ENCODE assay signal across 13 cellular contexts in genomic region chr7:29883462-29884398, GRCh38.
A peak's percentile ranks its signal among the peaks of the same experiment; 100 is the strongest.
DNase-seq lines count a peak whose midpoint lies in the region; ATAC-seq and TF ChIP-seq lines count a peak whose summit lies in the region.
"Had no signal": no experiment of that assay in that cellular context is flagged by ENCODE, and none has a peak within 500 bp of the region (broad histone marks: within the 10 kb centered on the region; RNA-seq: fewer than 3 reads in every experiment).

No MANE protein-coding gene starts in this region.

- H2BK12ac ChIP-seq in H9 (ENCODE audit: insufficient read length, low read depth, low read length): no peak overlapping the region

- no peaks in the 10 kb centered on the region for H3K9me3 Mint-ChIP-seq in H9
- no peaks in the 10 kb centered on the region for H3K9me3 Mint-ChIP-seq in T-cell
- H3K9me3 Mint-ChIP-seq: activated T-helper 2 cell treated with anti-CD3 and anti-CD28 coated beads, Interferon-gamma antibody, Interleukin-2, Interleukin-4, amounts not matched to agents 10 μg/mL and 5 μg/mL and 100 μg/mL, durations not matched to agents 14 hours and 24 hours and 36 hours; neural crest cell had no signal

- H3K4me2 ChIP-seq in H9 (ENCODE audit: insufficient read depth, insufficient read length, low read length): peak overlapping the region; percentile 59

- no peaks in the 10 kb centered on the region for H3K79me1 ChIP-seq in H9 (ENCODE audit: insufficient read depth, low read depth, low read length, poor library complexity, severe bottlenecking)

- H2BK120ac ChIP-seq in H9 (ENCODE audit: low read depth, low read length, poor library complexity, severe bottlenecking): no peak overlapping the region

- no peaks in the 10 kb centered on the region for H3K36me3 ChIP-seq in iPS-18a (ENCODE audit: control insufficient read depth, low read depth, low read length)

- no peak overlapping the region for H3K14ac ChIP-seq in H9 (ENCODE audit: insufficient read depth, low read length)

- H4K8ac ChIP-seq in H9 (replicated peaks; ENCODE audit: insufficient read length, low read depth, low read length): no peak overlapping the region

- no peak overlapping the region for H2AK5ac ChIP-seq in H9 (ENCODE audit: insufficient read length, low read length)

- no peak overlapping the region for H2AFZ ChIP-seq in H9 (ENCODE audit: low read length)

- ATAC-seq in T-cell (replicated peaks in 1 of 4): peak in 1 of 4 experiments; percentile 23
- no peak for ATAC-seq in HG02884 (IDR thresholded peaks at IDR 0.05; ENCODE audit: unreplicated experiment)

- H3K23ac ChIP-seq in H9 (ENCODE audit: insufficient read length, low read depth, low read length): no peak overlapping the region

- CTCF ChIA-PET in T-cell (lab: Charles Lee): no interaction called here

- no peak overlapping the region for H3T11ph ChIP-seq in H9 (ENCODE audit: low read length)

- H3K4me3 Mint-ChIP-seq in H9: peak overlapping the region; percentile 76 to 84
- peak overlapping the region in 2 of 3 donors; percentile 51 to 61 for H3K4me3 Mint-ChIP-seq in T-cell

- POLR2A ChIA-PET in T-cell (lab: Charles Lee): no interaction called here

- H3K79me2 ChIP-seq in H9 (ENCODE audit: insufficient read depth, low read length): no peaks in the 10 kb centered on the region

- peaks cover 0 to 9% (median 4%) of the 10 kb centered on the region in 3 experiments; a peak in 4 of 7 replicates for H3K36me3 Mint-ChIP-seq in H9 (ENCODE audit: insufficient read depth in 1 of 3, low read depth in 3 of 3)
- no peaks in the 10 kb centered on the region for H3K36me3 Mint-ChIP-seq in T-cell

- H3K27me3 ChIP-seq in H9 (ENCODE audit: insufficient read depth, low read length) (no peaks in the 10 kb centered on the region), iPS-18a (ENCODE audit: control insufficient read depth, insufficient read depth, low read length) (no peaks in the 10 kb centered on the region)

- H3K4me1 ChIP-seq in H9 (ENCODE audit: insufficient read depth, low read length): peaks cover 4% of the 10 kb centered on the region; the same call in 1 of the 2 replicates
- peaks cover 22% of the 10 kb centered on the region for H3K4me1 ChIP-seq in iPS-18a (ENCODE audit: control insufficient read depth, low read depth, low read length)

- H3K4me3 ChIP-seq in iPS-18a (ENCODE audit: low read length) (peak overlapping the region; percentile 53), retinal pigment epithelial cell (ENCODE audit: low read length) (peak overlapping the region; percentile 40)

- H3K23me2 ChIP-seq in H9 (ENCODE audit: insufficient read length, low read depth, low read length, poor library complexity, severe bottlenecking): no peaks in the 10 kb centered on the region

- H3K27ac ChIP-seq in H9 (ENCODE audit: insufficient read length, low read depth, low read length) (no peak overlapping the region), iPS-18a (ENCODE audit: low read length) (no peak overlapping the region)

- no CpG with 5 or more reads among the region's 46 CpGs for WGBS in H9 (ENCODE audit: extremely low coverage, insufficient read length, low lambda C conversion rate)

- H3K9ac ChIP-seq in H9 (ENCODE audit: extremely low read depth, insufficient read length, low read length) (no peak overlapping the region), iPS-18a (ENCODE audit: low read length) (peak overlapping the region; percentile 36)

- no peak overlapping the region for H3K56ac ChIP-seq in H9 (ENCODE audit: insufficient read length, low read depth, low read length)

- DNase-seq in H9: peak; percentile 86
- DNase-seq in T-cell: peak in 1 of 34 experiments; percentile 4
- DNase-seq in retinal pigment epithelial cell (ENCODE audit: low read depth): no peak
- no peak for DNase-seq in Ammon's horn (ENCODE audit: low spot score)
- no peak for DNase-seq in activated CD4-positive, CD25-positive, alpha-beta regulatory T cell treated with anti-CD3 and anti-CD28 coated beads, Interleukin-2, amount 50 U/mL, for 72 hours
- no peak for DNase-seq in OCI-M1 (lab: John Stamatoyannopoulos, UW)
- DNase-seq: GF-D8, NCI-H1092, T-helper 1 cell had no signal

- no peak overlapping the region for H4K91ac ChIP-seq in H9 (ENCODE audit: insufficient read length, low read depth, low read length)

- H3K9me3 ChIP-seq in H9 (ENCODE audit: control insufficient read depth, low read depth, low read length) (no peaks in the 10 kb centered on the region), iPS-18a (ENCODE audit: control insufficient read depth, low read depth, low read length) (no peaks in the 10 kb centered on the region)

- H3K27ac Mint-ChIP-seq in H9: peak overlapping the region in 1 of 3 experiments; percentile 46; a peak in 1 of 7 replicates
- H3K27ac Mint-ChIP-seq in T-cell: no peak overlapping the region
- H3K27ac Mint-ChIP-seq: activated T-helper 2 cell treated with anti-CD3 and anti-CD28 coated beads, Interferon-gamma antibody, Interleukin-2, Interleukin-4, amounts not matched to agents 10 μg/mL and 5 μg/mL and 100 μg/mL, durations not matched to agents 14 hours and 24 hours and 36 hours had no signal

- no peak overlapping the region for H4K5ac ChIP-seq in H9 (ENCODE audit: insufficient read length, low read depth, low read length)

- no peak overlapping the region for H2BK5ac ChIP-seq in H9 (ENCODE audit: insufficient read length, low read length)

- TF ChIP-seq CTCF in H9 (conservative IDR thresholded peaks at IDR 0.05) (no peak), retinal pigment epithelial cell (conservative IDR thresholded peaks at IDR 0.05; ENCODE audit: low read depth, low read length) (no peak)

- H3K4ac ChIP-seq in H9 (ENCODE audit: low read depth, low read length): no peak overlapping the region

- H3K27me3 Mint-ChIP-seq in H9 (ENCODE audit: low read depth) (no peaks in the 10 kb centered on the region), T-cell (peaks cover 11 to 27% of the 10 kb centered on the region in 2 donors)

- H2BK15ac ChIP-seq in H9 (ENCODE audit: low read depth, low read length): no peak overlapping the region

- H4K20me1 ChIP-seq in H9 (ENCODE audit: control insufficient read depth, insufficient read depth, insufficient read length): no peaks in the 10 kb centered on the region

- H2BK20ac ChIP-seq in H9 (ENCODE audit: low read depth, low read length, poor library complexity, severe bottlenecking): no peak overlapping the region

- H3K4me1 Mint-ChIP-seq in H9 (peaks cover 28 to 33% of the 10 kb centered on the region in 2 experiments), T-cell (peaks cover 0 to 14% (median 11%) of the 10 kb centered on the region in 3 donors)

- H3K18ac ChIP-seq in H9 (ENCODE audit: insufficient read length, low read depth, low read length): no peak overlapping the region
